In genomic region chr16:30378236-30379164, GRCh38 we compare ENCODE assay signal across 1 cellular context.
TF ChIP-seq lines count a peak whose summit lies in the region.

No MANE protein-coding gene starts in this region.

TF ChIP-seq in K562, 482 proteins besides CTCF, POLR2A, EP300 and RAD21 (continued from another document and continues in another):
- TF ChIP-seq RERE (CRISPR knock-in tag; IDR thresholded peaks at IDR 0.05; ENCODE audit: borderline replicate concordance) (0 out of 2 replicates have a peak, but pooled peaks have one; percentile 86), FOS (IDR thresholded peaks at IDR 0.05; ENCODE audit: extremely low read depth, insufficient read length) (no peak), HDAC3 (IDR thresholded peaks at IDR 0.05; ENCODE audit: borderline replicate concordance, partially characterized antibody) (no peak), SIX5 (IDR thresholded peaks at IDR 0.05; ENCODE audit: borderline replicate concordance in 1 of 2, insufficient read depth in 1 of 2, low read depth in 1 of 2, low read length in 2 of 2) (no peak), ZNF717 (CRISPR knock-in tag; IDR thresholded peaks at IDR 0.05) (no peak), SIRT6 (IDR thresholded peaks at IDR 0.05; ENCODE audit: low read depth, low read length) (no peak), HMGN3 (IDR thresholded peaks at IDR 0.05; ENCODE audit: borderline replicate concordance, extremely low read depth, insufficient read length, low read depth, low read length) (peak; percentile 84), HSF4 (CRISPR knock-in tag; IDR thresholded peaks at IDR 0.05; ENCODE audit: borderline replicate concordance) (no peak), TRIM28 (IDR thresholded peaks at IDR 0.05) (no peak), GTF3C2 (IDR thresholded peaks at IDR 0.05; ENCODE audit: borderline replicate concordance, extremely low read depth, insufficient read length) (no peak), RREB1 (CRISPR knock-in tag; IDR thresholded peaks at IDR 0.05) (peak; percentile 78; the same call in 1 of the 2 replicates), TRIM24 (IDR thresholded peaks at IDR 0.05) (peak in 1 of 2 experiments; percentile 28; a peak in 1 of 4 replicates), PHF20 (IDR thresholded peaks at IDR 0.05; ENCODE audit: partially characterized antibody) (peak; percentile 59), ZC3H11A (IDR thresholded peaks at IDR 0.05; ENCODE audit: low read depth, low read length) (no peak), TOE1 (IDR thresholded peaks at IDR 0.05; ENCODE audit: borderline replicate concordance) (peak; percentile 36; the same call in 1 of the 2 replicates), TOE1 (CRISPR knock-in tag; IDR thresholded peaks at IDR 0.05; ENCODE audit: borderline replicate concordance, low read depth) (0 out of 2 replicates have a peak, but pooled peaks have one; percentile 67), GATAD2B (IDR thresholded peaks at IDR 0.05; ENCODE audit: borderline replicate concordance) (no peak), PBX2 (CRISPR knock-in tag; IDR thresholded peaks at IDR 0.05; ENCODE audit: low read depth) (no peak), PBX2 (tag; conservative IDR thresholded peaks at IDR 0.05; ENCODE audit: low read depth) (no peak), ZNF407 (IDR thresholded peaks at IDR 0.05; ENCODE audit: low read depth) (no peak), ZBTB2 (IDR thresholded peaks at IDR 0.05) (peak; percentile 20; the same call in 1 of the 2 replicates), MTA3 (IDR thresholded peaks at IDR 0.05; ENCODE audit: borderline replicate concordance) (peak; percentile 73), MXI1 (IDR thresholded peaks at IDR 0.05; ENCODE audit: low read depth, low read length) (peak; percentile 44; the same call in 1 of the 2 replicates), ZC3H4 (CRISPR knock-in tag; IDR thresholded peaks at IDR 0.05; ENCODE audit: borderline replicate concordance) (no peak; the same call in 1 of the 2 replicates)
